In genomic region chr5:172602712-172603289, GRCh38 we compare ENCODE assay signal across 15 cellular contexts. TPM values are rescaled to one million over a fixed set of nuclear protein-coding genes. Genes with fewer than 3 reads are reported as not detected.
DNase-seq lines count a peak whose midpoint lies in the region; TF ChIP-seq lines count a peak whose summit lies in the region.
"Had no signal": no experiment of that assay in that cellular context is flagged by ENCODE, and none has a peak within 500 bp of the region (broad histone marks: within the 10 kb centered on the region; RNA-seq: fewer than 3 reads in every experiment).

No MANE protein-coding gene starts in this region.

- POLR2A ChIA-PET in activated CD4-positive, alpha-beta memory T cell treated with anti-CD3 and anti-CD28 coated beads for 36 hours (lab: Charles Lee) = no interaction called here

- H3K27me3 ChIP-seq in left ventricle myocardium inferior (ENCODE audit: low read depth) (no peaks in the 10 kb centered on the region), neuron (ENCODE audit: insufficient read depth, low read length) (no peaks in the 10 kb centered on the region), tibial artery (no peaks in the 10 kb centered on the region)
- H3K27me3 ChIP-seq: SJSA1 had no signal

- no peaks in the 10 kb centered on the region for H3K36me3 Mint-ChIP-seq in activated CD4-positive, alpha-beta memory T cell treated with anti-CD3 and anti-CD28 coated beads for 36 hours

- H3K27ac Mint-ChIP-seq in activated CD4-positive, alpha-beta memory T cell treated with anti-CD3 and anti-CD28 coated beads for 36 hours = no peak overlapping the region
- H3K27ac Mint-ChIP-seq: activated T-helper 1 cell treated with anti-CD3 and anti-CD28 coated beads, Interleukin-12 subunit alpha, Interleukin-12 subunit beta, Interleukin-2, Interleukin-4 antibody, amounts not matched to agents 30 ng/mL and 10 ng/mL and 1 ng/mL, durations not matched to agents 14 hours and 24 hours and 36 hours; memory B cell had no signal

- no peaks in the 10 kb centered on the region for H3K9me3 Mint-ChIP-seq in activated CD4-positive, alpha-beta memory T cell treated with anti-CD3 and anti-CD28 coated beads for 36 hours
- H3K9me3 Mint-ChIP-seq: activated T-helper 1 cell treated with anti-CD3 and anti-CD28 coated beads, Interleukin-12 subunit alpha, Interleukin-12 subunit beta, Interleukin-2, Interleukin-4 antibody, amounts not matched to agents 30 ng/mL and 10 ng/mL and 1 ng/mL, durations not matched to agents 14 hours and 24 hours and 36 hours; central memory CD8-positive, alpha-beta T cell had no signal

- H3K27ac ChIP-seq in caudate nucleus (ENCODE audit: low read depth, low read length) = peak overlapping the region; percentile 59
- peak overlapping the region; percentile 89 for H3K27ac ChIP-seq in left ventricle myocardium inferior (replicated peaks)
- peak overlapping the region; percentile 76 for H3K27ac ChIP-seq in tibial artery
- H3K27ac ChIP-seq: SJSA1 had no signal

- H2AFZ ChIP-seq in neuron (ENCODE audit: low read depth, low read length) = peak overlapping the region; percentile 67

- no peak for DNase-seq in caudate nucleus (lab: John Stamatoyannopoulos, UW)
- no peak for DNase-seq in left ventricle myocardium inferior
- peak in 1 of 2 donors; percentile 65 for DNase-seq in tibial artery
- DNase-seq in NCI-H2227 treated with DMSO at 0.1 percent for 48 hours (lab: John Stamatoyannopoulos, UW) = no peak
- no peak for DNase-seq in activated CD4-positive, alpha-beta memory T cell treated with anti-CD3 and anti-CD28 coated beads for 36 hours
- no peak for DNase-seq in dedifferentiated amniotic fluid mesenchymal stem cell (ENCODE audit: extremely low spot score)
- DNase-seq in T-helper 1 cell = no peak
- DNase-seq: CD4-positive, CD25-positive, alpha-beta regulatory T cell; foreskin melanocyte; NCI-H82 had no signal

- TF ChIP-seq CTCF in left ventricle myocardium inferior (IDR thresholded peaks at IDR 0.05; ENCODE audit: borderline replicate concordance) (no peak), tibial artery (IDR thresholded peaks at IDR 0.05) (no peak)

- H3K27me3 Mint-ChIP-seq in activated CD4-positive, alpha-beta memory T cell treated with anti-CD3 and anti-CD28 coated beads for 36 hours = peaks cover 10% of the 10 kb centered on the region

- H3K4me3 ChIP-seq in left ventricle myocardium inferior (peak overlapping the region; percentile 18), neuron (ENCODE audit: low read length) (no peak overlapping the region), tibial artery (no peak overlapping the region)
- H3K4me3 ChIP-seq: SJSA1 had no signal

- CTCF ChIA-PET in activated CD4-positive, alpha-beta memory T cell treated with anti-CD3 and anti-CD28 coated beads for 36 hours (lab: Charles Lee) = no interaction called here

- H3K4me1 ChIP-seq in left ventricle myocardium inferior (peaks cover 66% of the 10 kb centered on the region), neuron (ENCODE audit: insufficient read depth, low read length) (peaks cover 15% of the 10 kb centered on the region), tibial artery (peaks cover 0 to 42% (median 17%) of the 10 kb centered on the region in 4 donors)
- H3K4me1 ChIP-seq: SJSA1 had no signal

- H3K4me3 Mint-ChIP-seq in activated CD4-positive, alpha-beta memory T cell treated with anti-CD3 and anti-CD28 coated beads for 36 hours = no peak overlapping the region
- H3K4me3 Mint-ChIP-seq: activated T-helper 1 cell treated with anti-CD3 and anti-CD28 coated beads, Interleukin-12 subunit alpha, Interleukin-12 subunit beta, Interleukin-2, Interleukin-4 antibody, amounts not matched to agents 30 ng/mL and 10 ng/mL and 1 ng/mL, durations not matched to agents 14 hours and 24 hours and 36 hours; CD4-positive, CD25-positive, alpha-beta regulatory T cell; central memory CD8-positive, alpha-beta T cell; memory B cell had no signal

- H3K36me3 ChIP-seq in left ventricle myocardium inferior (no peaks in the 10 kb centered on the region), neuron (ENCODE audit: insufficient read depth, low read length) (no peaks in the 10 kb centered on the region), tibial artery (no peaks in the 10 kb centered on the region)
- H3K36me3 ChIP-seq: SJSA1 had no signal

- H3K9me3 ChIP-seq in left ventricle myocardium inferior (replicated peaks) (peaks cover 11% of the 10 kb centered on the region), neuron (ENCODE audit: low read length) (peaks cover 2% of the 10 kb centered on the region), tibial artery (no peaks in the 10 kb centered on the region)

- intact Hi-C loops in left ventricle myocardium inferior (cut with micrococcal nuclease) (no loop called here), tibial artery (cut with DNase I; ENCODE audit: low total_unique reads) (no loop called here)
- intact Hi-C loops in activated CD4-positive, alpha-beta memory T cell treated with anti-CD3 and anti-CD28 coated beads for 36 hours (cut with micrococcal nuclease) = no loop called here

- H3K4me1 Mint-ChIP-seq in activated CD4-positive, alpha-beta memory T cell treated with anti-CD3 and anti-CD28 coated beads for 36 hours (ENCODE audit: low read depth) = no peaks in the 10 kb centered on the region
- H3K4me1 Mint-ChIP-seq: CD4-positive, CD25-positive, alpha-beta regulatory T cell; central memory CD8-positive, alpha-beta T cell; memory B cell had no signal

RNA-seq across cellular contexts. Expression of gene NEURL1B, which starts 38.3 kb away (rescaled TPM):
- 24.0 TPM for total RNA-seq in left ventricle myocardium inferior
- under 1 TPM; 0.29 to 0.38 TPM for total RNA-seq in activated CD4-positive, alpha-beta memory T cell treated with anti-CD3 and anti-CD28 coated beads for 36 hours

Comparison
In these comparisons a context has a peak if more than half of its experiments do, and no peak if none do; other contexts are left out.
1. RNA of gene NEURL1B, which starts 38.3 kb away (total RNA-seq): 24.0 TPM in left ventricle myocardium inferior (single experiment); 0.29 to 0.38 TPM in activated CD4-positive, alpha-beta memory T cell treated with anti-CD3 and anti-CD28 coated beads for 36 hours; every median in the first group is over 10 times any median in the second.
2. Peak in every context shown above with its lines, with median percentiles within 50 percentile points of each other: H3K27ac ChIP-seq.